In genomic region chr17:82297280-82297803, GRCh38 we compare ENCODE assay signal across 8 cellular contexts. TPM values are rescaled to one million over a fixed set of nuclear protein-coding genes. Genes with fewer than 3 reads are reported as not detected.
DNase-seq lines count a peak whose midpoint lies in the region; ATAC-seq and TF ChIP-seq lines count a peak whose summit lies in the region.

No MANE protein-coding gene starts in this region.

- no peaks in the 10 kb centered on the region for H3K79me2 ChIP-seq in parathyroid adenoma

- H3K4me3 ChIP-seq in NT2/D1 (ENCODE audit: insufficient read length, low read depth) (no peak overlapping the region), esophagus muscularis mucosa (peak overlapping the region; percentile 52 to 64 (median 58)), parathyroid adenoma (ENCODE audit: low read depth, low read length) (peak overlapping the region; percentile 39), tibial nerve (peak overlapping the region; percentile 25 to 51 (median 45))

- peak; percentile 92 for DNase-seq in A172 (ENCODE audit: low spot score)
- DNase-seq in NT2/D1 (ENCODE audit: low read depth, low spot score), result no peak
- DNase-seq in activated T-cell treated with anti-CD3 and anti-CD28 coated beads for 4 hours, result peak; percentile 61
- peak; percentile 99 for DNase-seq in esophagus muscularis mucosa (ENCODE audit: extremely low spot score)
- peak; percentile 64 to 80 for DNase-seq in tibial nerve (ENCODE audit: low spot score in 2 of 2)

- H3K36me3 ChIP-seq in NT2/D1 (ENCODE audit: insufficient read depth, insufficient read length, low read length), result no peaks in the 10 kb centered on the region
- H3K36me3 ChIP-seq in esophagus muscularis mucosa, result no peaks in the 10 kb centered on the region
- no peaks in the 10 kb centered on the region for H3K36me3 ChIP-seq in parathyroid adenoma (ENCODE audit: control insufficient read depth, insufficient read depth, low read length)
- H3K36me3 ChIP-seq in tibial nerve, result no peaks in the 10 kb centered on the region

- H3K9ac ChIP-seq in NT2/D1 (ENCODE audit: insufficient read length, low read depth) (peak overlapping the region; percentile 25), parathyroid adenoma (no peak overlapping the region)

- intact Hi-C loops in esophagus muscularis mucosa (cut with DNase I), result no loop called here

- 57% methylated on average over 6 of the region's 19 CpGs for WGBS in esophagus muscularis mucosa
- 71% methylated on average over 19 of the region's 19 CpGs for WGBS in tibial nerve, 2 donors

- peak overlapping the region; percentile 71 for H2AFZ ChIP-seq in parathyroid adenoma

- H3K9me3 ChIP-seq in NT2/D1 (ENCODE audit: insufficient read depth, low read length) (no peaks in the 10 kb centered on the region), esophagus muscularis mucosa (no peaks in the 10 kb centered on the region), parathyroid adenoma (ENCODE audit: control insufficient read depth, low read length) (no peaks in the 10 kb centered on the region), tibial nerve (no peaks in the 10 kb centered on the region)

- H3K27ac ChIP-seq in esophagus muscularis mucosa (replicated peaks in 1 of 4) (peak overlapping the region; percentile 88 to 94 (median 90)), parathyroid adenoma (peak overlapping the region; percentile 71), tibial nerve (peak overlapping the region; percentile 52 to 90 (median 89))

- no peak for TF ChIP-seq CTCF in esophagus muscularis mucosa (IDR thresholded peaks at IDR 0.05)
- TF ChIP-seq CTCF in parathyroid adenoma (IDR thresholded peaks at IDR 0.05), result no peak
- TF ChIP-seq CTCF in tibial nerve (IDR thresholded peaks at IDR 0.05), result no peak

- TF ChIP-seq POLR2A in GM19099 (IDR thresholded peaks at IDR 0.05; ENCODE audit: extremely low read depth, insufficient read length, low read depth) (peak; percentile 63), esophagus muscularis mucosa (IDR thresholded peaks at IDR 0.05; ENCODE audit: low read depth) (peak; percentile 63), tibial nerve (IDR thresholded peaks at IDR 0.05) (no peak)

- peaks cover 12% of the 10 kb centered on the region for H3K4me1 ChIP-seq in NT2/D1 (ENCODE audit: insufficient read depth, insufficient read length)
- peaks cover 58 to 75% (median 67%) of the 10 kb centered on the region in 4 donors for H3K4me1 ChIP-seq in esophagus muscularis mucosa
- H3K4me1 ChIP-seq in parathyroid adenoma, result peaks cover 8% of the 10 kb centered on the region
- peaks cover 0 to 67% (median 39%) of the 10 kb centered on the region in 4 donors for H3K4me1 ChIP-seq in tibial nerve

- H3K27me3 ChIP-seq in NT2/D1 (ENCODE audit: insufficient read depth, insufficient read length), result no peaks in the 10 kb centered on the region
- H3K27me3 ChIP-seq in esophagus muscularis mucosa, result no peaks in the 10 kb centered on the region
- no peaks in the 10 kb centered on the region for H3K27me3 ChIP-seq in parathyroid adenoma (ENCODE audit: control insufficient read depth, insufficient read depth, low read length)
- H3K27me3 ChIP-seq in tibial nerve, result no peaks in the 10 kb centered on the region

- TF ChIP-seq EP300 in esophagus muscularis mucosa (IDR thresholded peaks at IDR 0.05), result peak; percentile 98
- TF ChIP-seq EP300 in tibial nerve (IDR thresholded peaks at IDR 0.05), result peak; percentile 86 to 91

- H3K4me2 ChIP-seq in parathyroid adenoma (ENCODE audit: low read length), result peak overlapping the region; percentile 80

- ATAC-seq in HG03571 (IDR thresholded peaks at IDR 0.05; ENCODE audit: unreplicated experiment), result no peak

RNA-seq across cellular contexts. Expression of gene CD7, which starts 20.1 kb away (rescaled TPM):
- not detected in 2 replicates for total RNA-seq in A172 (2014; rRNA removed; shearing (Covaris generic))
- total RNA-seq in esophagus muscularis mucosa, result 1 to 10 TPM in 2 of 4 donors, under 1 TPM in 1, not detected in 1; 0.91 to 5.7 (median 2.0) TPM
- total RNA-seq in tibial nerve, result under 1 TPM in 2 of 4 donors, not detected in 2; 0.63 to 0.90 TPM

RNA-seq across cellular contexts. Expression of gene CSNK1D, which starts 23.8 kb away (rescaled TPM):
- total RNA-seq in A172 (2014; rRNA removed; shearing (Covaris generic)), result 19.9 and 20.9 TPM in 2 replicates
- total RNA-seq in esophagus muscularis mucosa, result 10 to 100 TPM; 47.2 to 65.5 (median 61.0) TPM
- 100 to 1,000 TPM in 3 of 4 donors, 10 to 100 TPM in 1; 93.9 to 160 (median 124) TPM for total RNA-seq in tibial nerve

RNA-seq across cellular contexts. Expression of gene SECTM1, which starts 36.2 kb away (rescaled TPM):
- 1.2 and 1.6 TPM in 2 replicates for total RNA-seq in A172 (2014; rRNA removed; shearing (Covaris generic))
- total RNA-seq in esophagus muscularis mucosa, result 10 to 100 TPM in 3 of 4 donors, 1 to 10 TPM in 1; 10.0 to 41.1 (median 22.2) TPM
- 10 to 100 TPM in 3 of 4 donors, 1 to 10 TPM in 1; 6.9 to 12.6 (median 11.3) TPM for total RNA-seq in tibial nerve

Comparison
In these comparisons a context has a peak if more than half of its experiments do, and no peak if none do; other contexts are left out.
1. POLR2A ChIP-seq: peak in GM19099 (single experiment) and esophagus muscularis mucosa (single experiment); none in tibial nerve (0 of 2).
2. Peak in every context shown above with its lines, with median percentiles within 50 percentile points of each other: H3K27ac ChIP-seq.